Comparison of ENCODE assay signal across 17 cellular contexts in the genomic region with DNA sequence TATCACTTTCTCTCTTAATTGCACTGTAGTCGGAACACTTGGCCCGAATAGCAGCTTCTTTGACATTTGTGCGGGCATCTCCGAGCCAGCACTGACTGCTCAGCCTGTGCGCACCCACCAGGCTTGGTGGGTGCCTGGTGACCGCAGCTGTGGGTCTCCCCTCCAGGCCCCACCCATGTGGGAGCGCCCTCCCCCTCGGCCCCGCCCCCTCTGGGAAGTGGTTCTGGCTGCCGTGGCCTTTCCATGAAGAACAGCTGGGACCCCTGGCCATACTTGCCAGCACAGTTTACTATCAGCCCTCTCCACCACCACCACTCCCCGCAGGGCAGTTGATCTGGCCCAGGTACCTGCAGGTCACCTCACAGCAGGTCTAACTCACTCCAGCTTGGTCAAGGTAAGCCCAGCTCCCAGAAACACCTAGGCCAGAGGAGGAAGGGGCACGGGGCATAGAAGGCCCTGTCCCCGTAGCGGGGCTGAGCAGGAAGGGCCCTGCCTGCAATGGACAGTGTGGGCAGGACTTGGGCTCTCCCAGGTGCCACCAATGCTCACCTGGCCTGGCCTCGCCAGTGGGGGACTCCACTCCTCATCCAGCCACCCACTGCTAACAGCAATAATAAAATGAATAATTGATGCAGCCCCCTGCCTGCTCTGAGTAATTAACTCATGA.
"Had no signal": no experiment of that assay in that cellular context is flagged by ENCODE, and none has a peak within 500 bp of the region (broad histone marks: within the 10 kb centered on the region; RNA-seq: fewer than 3 reads in every experiment).

No MANE protein-coding gene starts in this region.

- H3K9me3 Mint-ChIP-seq: activated B cell treated with CpG ODN at 0.5 μM for 24 hours; activated CD4-positive, alpha-beta T cell treated with anti-CD3 and anti-CD28 coated beads, Interleukin-2, amount 10 ng/mL, durations not matched to agents 7 days and 5 days; activated naive CD8-positive, alpha-beta T cell treated with anti-CD3 and anti-CD28 coated beads, Interleukin-2, amount 10 ng/mL, durations not matched to agents 7 days and 5 days; dendritic cell treated with granulocyte-macrophage colony-stimulating factor and Interleukin-4, amounts not matched to agents 40 ng/mL and 50 ng/mL, for 4 days; stimulated activated naive CD8-positive, alpha-beta T cell treated with anti-CD3 and anti-CD28 coated beads, Interleukin-15, Interleukin-2, amounts not matched to agents 100 ng/mL and 50 ng/mL, for 24 hours had no signal

- H3K4me3 ChIP-seq: gastroesophageal sphincter, suprapubic skin, upper lobe of left lung had no signal

- H3K27ac ChIP-seq: brain microvascular endothelial cell, gastroesophageal sphincter, suprapubic skin, upper lobe of left lung had no signal

- H3K36me3 ChIP-seq: brain microvascular endothelial cell, gastroesophageal sphincter, suprapubic skin, upper lobe of left lung had no signal

- H3K4me3 Mint-ChIP-seq: activated B cell treated with CpG ODN at 0.5 μM for 24 hours; activated CD4-positive, alpha-beta T cell treated with anti-CD3 and anti-CD28 coated beads, Interleukin-2, amount 10 ng/mL, durations not matched to agents 7 days and 5 days; activated naive CD8-positive, alpha-beta T cell treated with anti-CD3 and anti-CD28 coated beads, Interleukin-2, amount 10 ng/mL, durations not matched to agents 7 days and 5 days; dendritic cell treated with granulocyte-macrophage colony-stimulating factor and Interleukin-4, amounts not matched to agents 40 ng/mL and 50 ng/mL, for 4 days; stimulated activated naive CD8-positive, alpha-beta T cell treated with anti-CD3 and anti-CD28 coated beads, Interleukin-15, Interleukin-2, amounts not matched to agents 100 ng/mL and 50 ng/mL, for 24 hours had no signal

- H3K27ac Mint-ChIP-seq: activated B cell treated with CpG ODN at 0.5 μM for 24 hours; activated CD4-positive, alpha-beta T cell treated with anti-CD3 and anti-CD28 coated beads, Interleukin-2, amount 10 ng/mL, durations not matched to agents 7 days and 5 days; activated naive CD8-positive, alpha-beta T cell treated with anti-CD3 and anti-CD28 coated beads, Interleukin-2, amount 10 ng/mL, durations not matched to agents 7 days and 5 days; dendritic cell treated with granulocyte-macrophage colony-stimulating factor and Interleukin-4, amounts not matched to agents 40 ng/mL and 50 ng/mL, for 4 days; stimulated activated naive CD8-positive, alpha-beta T cell treated with anti-CD3 and anti-CD28 coated beads, Interleukin-15, Interleukin-2, amounts not matched to agents 100 ng/mL and 50 ng/mL, for 24 hours had no signal

- H3K9me3 ChIP-seq: gastroesophageal sphincter, suprapubic skin, upper lobe of left lung had no signal

- H3K36me3 Mint-ChIP-seq: activated naive CD8-positive, alpha-beta T cell treated with anti-CD3 and anti-CD28 coated beads, Interleukin-2, amount 10 ng/mL, durations not matched to agents 7 days and 5 days; naive B cell had no signal

- DNase-seq: activated B cell treated with CpG ODN at 0.5 μM for 24 hours; activated CD4-positive, alpha-beta T cell treated with anti-CD3 and anti-CD28 coated beads, Interleukin-2, amount 10 ng/mL, durations not matched to agents 7 days and 5 days; activated naive CD4-positive, alpha-beta T cell; activated T-cell treated with anti-CD3 and anti-CD28 coated beads for 4 hours; brain microvascular endothelial cell; islet precursor cell; naive B cell; stimulated activated CD4-positive, alpha-beta T cell treated with anti-CD3 and anti-CD28 coated beads, Interleukin-15, amount 100 ng/mL, for 24 hours; stimulated activated CD4-positive, alpha-beta T cell treated with anti-CD3 and anti-CD28 coated beads, Interleukin-4, amount 100 ng/mL, for 4 hours; stimulated activated CD8-positive, alpha-beta memory T cell treated with anti-CD3 and anti-CD28 coated beads, Interleukin-4, amount 100 ng/mL, for 48 hours; SW 1271 had no signal

- ATAC-seq: gastroesophageal sphincter had no signal
